8 cellular contexts compared by ENCODE assay signal in the genomic region with DNA sequence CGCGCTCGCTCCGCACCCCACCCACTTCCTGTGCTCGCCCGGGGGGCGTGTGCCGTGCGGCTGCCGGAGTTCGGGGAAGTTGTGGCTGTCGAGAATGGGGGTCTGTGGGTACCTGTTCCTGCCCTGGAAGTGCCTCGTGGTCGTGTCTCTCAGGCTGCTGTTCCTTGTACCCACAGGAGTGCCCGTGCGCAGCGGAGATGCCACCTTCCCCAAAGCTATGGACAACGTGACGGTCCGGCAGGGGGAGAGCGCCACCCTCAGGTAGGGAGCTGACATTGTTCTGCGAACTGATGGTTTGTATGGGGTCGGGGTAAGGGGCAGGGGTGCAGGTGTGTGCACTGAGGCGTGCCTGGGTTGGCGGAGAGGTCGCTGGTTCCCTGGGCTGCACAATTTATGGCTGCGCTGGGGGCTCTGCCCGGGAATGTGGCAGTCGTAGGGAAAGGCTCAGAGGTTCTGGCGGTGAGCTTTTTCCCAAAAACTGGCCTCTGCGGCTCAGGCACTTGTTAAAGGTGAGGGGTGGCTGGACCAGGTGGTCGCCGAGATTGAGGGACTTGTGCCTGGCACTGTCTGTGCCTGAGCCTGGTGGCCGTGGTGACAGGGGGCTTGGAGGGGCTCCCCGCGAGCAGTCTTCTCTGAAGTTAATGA.
DNase-seq lines count a peak whose midpoint lies in the region; ATAC-seq and TF ChIP-seq lines count a peak whose summit lies in the region.
"Not testable (repeated sequence)": the region's sequence is repeated elsewhere in the genome, so short reads cannot be mapped to it uniquely, and the experiment has no call there.

No MANE protein-coding gene starts in this region.

- H3K4me1 ChIP-seq in NT2/D1 (ENCODE audit: insufficient read depth, insufficient read length) = not testable (repeated sequence)
- H3K4me1 ChIP-seq in foreskin keratinocyte = peaks cover 42% of the 10 kb centered on the region

- H3K36me3 ChIP-seq in NT2/D1 (ENCODE audit: insufficient read depth, insufficient read length, low read length) = not testable (repeated sequence)

- H3K9me3 ChIP-seq in NT2/D1 (ENCODE audit: insufficient read depth, low read length) = not testable (repeated sequence)

- ATAC-seq in foreskin keratinocyte (peak; percentile 64), sciatic nerve (peak; percentile 79)

- intact Hi-C loops in sciatic nerve (cut with DNase I) = not testable (repeated sequence)

- TF ChIP-seq CTCF in 22Rv1 (IDR thresholded peaks at IDR 0.05) = peak; percentile 80
- peak; percentile 51; the same call in 1 of the 2 replicates for TF ChIP-seq CTCF in GM12874 (IDR thresholded peaks at IDR 0.05; ENCODE audit: insufficient read depth, low read depth, low read length)
- TF ChIP-seq CTCF in foreskin keratinocyte (conservative IDR thresholded peaks at IDR 0.05) = peak; percentile 74

- H3K4me3 ChIP-seq in NT2/D1 (ENCODE audit: insufficient read length, low read depth) = peak overlapping the region; percentile 56

- H3K9ac ChIP-seq in NT2/D1 (ENCODE audit: insufficient read length, low read depth) = peak overlapping the region; percentile 71

- H3K27ac ChIP-seq in 22Rv1 = peak overlapping the region; percentile 39; the same call in 1 of the 2 replicates
- H3K27ac ChIP-seq in foreskin keratinocyte = not testable (repeated sequence)

- H3K27me3 ChIP-seq in NT2/D1 (ENCODE audit: insufficient read depth, insufficient read length) = peaks cover 46% of the 10 kb centered on the region
- not testable (repeated sequence) for H3K27me3 ChIP-seq in foreskin keratinocyte

- DNase-seq in HT1080 (ENCODE audit: low read depth) (peak; percentile 63), cerebellar cortex (ENCODE audit: low spot score) (peak; percentile 39), left kidney (ENCODE audit: low read depth, low spot score) (peak; percentile 74)
- not testable (repeated sequence) for DNase-seq in NT2/D1 (ENCODE audit: low read depth, low spot score); foreskin keratinocyte; sciatic nerve (ENCODE audit: low spot score)
